In the genomic region with DNA sequence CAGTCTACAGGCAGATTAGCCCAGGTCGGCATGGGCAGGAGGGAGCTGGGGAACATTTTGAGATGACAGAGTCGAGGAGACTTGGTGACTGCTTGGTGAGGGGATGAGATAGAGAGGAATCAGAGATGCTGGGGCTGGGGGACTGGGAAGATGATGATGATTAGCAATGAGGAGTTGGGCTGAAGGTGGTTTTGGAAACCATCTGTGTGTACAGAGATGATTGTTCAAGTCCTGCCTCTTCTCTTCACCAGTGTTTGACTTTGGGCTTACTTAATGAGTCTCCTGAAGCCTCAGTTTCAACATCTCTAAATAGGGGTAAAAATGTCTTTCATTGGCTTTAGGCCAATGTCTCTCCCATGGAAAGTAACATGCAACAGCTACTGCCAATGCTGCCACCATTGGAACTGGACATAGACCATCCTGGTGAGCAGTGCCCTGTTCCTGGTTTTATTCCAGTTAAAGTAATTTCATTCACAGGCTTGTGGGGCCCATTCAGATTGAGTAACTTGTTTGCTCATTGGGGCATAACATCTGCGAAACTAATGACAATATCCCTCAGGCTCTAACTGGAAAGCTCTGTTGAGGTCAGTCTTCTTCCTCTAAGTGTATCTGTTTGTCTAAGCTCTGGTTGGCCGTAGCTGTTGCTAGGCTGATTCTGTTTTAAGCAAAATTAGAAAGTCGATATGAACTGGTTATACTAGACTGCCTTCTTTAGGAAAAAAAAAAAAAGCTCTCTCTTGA, we compare ENCODE assay signal across 8 cellular contexts.
DNase-seq lines count a peak whose midpoint lies in the region; ATAC-seq and TF ChIP-seq lines count a peak whose summit lies in the region.

No MANE protein-coding gene starts in this region.

- ATAC-seq in SK-N-SH treated with all-trans-retinoic acid at 6 μM for 48 hours: peak; percentile 47; the same call in 2 of the 3 replicates
- peak in 7 of 8 donors; percentile 41 to 63 (median 52) for ATAC-seq in heart right ventricle
- peak; percentile 66 for ATAC-seq in stimulated activated effector memory CD8-positive, alpha-beta T cell treated with anti-CD3 and anti-CD28 coated beads, Interleukin-12 subunit alpha, Interleukin-12 subunit beta, amount 100 ng/mL, for 72 hours
- ATAC-seq in HG03097 (IDR thresholded peaks at IDR 0.05; ENCODE audit: low FRiP score, unreplicated experiment): no peak

- H3K4me3 ChIP-seq in heart right ventricle: no peak overlapping the region

- H3K27me3 Mint-ChIP-seq in HFFc6 (ENCODE audit: insufficient read depth): no peaks in the 10 kb centered on the region; the same call in 1 of the 2 replicates

- no peak for TF ChIP-seq CTCF in HFFc6 (IDR thresholded peaks at IDR 0.05)
- TF ChIP-seq CTCF in heart right ventricle (IDR thresholded peaks at IDR 0.05): peak in 1 of 9 donors; percentile 5

- peak; percentile 90 for DNase-seq in HFFc6
- peak in 1 of 2 donors; percentile 60 for DNase-seq in heart right ventricle
- DNase-seq in stimulated activated effector memory CD8-positive, alpha-beta T cell treated with anti-CD3 and anti-CD28 coated beads, Interleukin-12 subunit alpha, Interleukin-12 subunit beta, amount 100 ng/mL, for 72 hours (ENCODE audit: low spot score in 2 of 2): no peak
- DNase-seq in NCI-H187 (lab: John Stamatoyannopoulos, UW): no peak
- DNase-seq in NCI-H128 (lab: John Stamatoyannopoulos, UW; ENCODE audit: unreplicated experiment): no peak
- no peak for DNase-seq in stimulated activated CD4-positive, alpha-beta T cell treated with anti-CD3 and anti-CD28 coated beads, Interleukin-4, amount 100 ng/mL, for 24 hours

- intact Hi-C loops in heart right ventricle (cut with DNase I): loop anchor here in 6 of 10 donors (2.0 to 10.0 kb wide), 9 partner anchors 45 to 145 kb away; partner anchors contain the start of gene SESN1 (in 1 of the 6)

- peak overlapping the region; percentile 99 for H3K27ac Mint-ChIP-seq in HFFc6
- no peak overlapping the region for H3K27ac Mint-ChIP-seq in stimulated activated effector memory CD8-positive, alpha-beta T cell treated with anti-CD3 and anti-CD28 coated beads, Interleukin-12 subunit alpha, Interleukin-12 subunit beta, amount 100 ng/mL, for 72 hours

- peak overlapping the region; percentile 84 to 98 (median 92) for H3K27ac ChIP-seq in heart right ventricle

- H3K9me3 ChIP-seq in heart right ventricle: no peaks in the 10 kb centered on the region

- peak overlapping the region; percentile 87 for H3K4me3 Mint-ChIP-seq in HFFc6
- no peak overlapping the region for H3K4me3 Mint-ChIP-seq in stimulated activated effector memory CD8-positive, alpha-beta T cell treated with anti-CD3 and anti-CD28 coated beads, Interleukin-12 subunit alpha, Interleukin-12 subunit beta, amount 100 ng/mL, for 72 hours

- H3K36me3 Mint-ChIP-seq in HFFc6 (ENCODE audit: low read depth): no peaks in the 10 kb centered on the region
- no peaks in the 10 kb centered on the region for H3K36me3 Mint-ChIP-seq in stimulated activated effector memory CD8-positive, alpha-beta T cell treated with anti-CD3 and anti-CD28 coated beads, Interleukin-12 subunit alpha, Interleukin-12 subunit beta, amount 100 ng/mL, for 72 hours

- H3K4me1 Mint-ChIP-seq in HFFc6 (ENCODE audit: low read depth): peaks cover 48% of the 10 kb centered on the region
- peaks cover 19% of the 10 kb centered on the region for H3K4me1 Mint-ChIP-seq in stimulated activated effector memory CD8-positive, alpha-beta T cell treated with anti-CD3 and anti-CD28 coated beads, Interleukin-12 subunit alpha, Interleukin-12 subunit beta, amount 100 ng/mL, for 72 hours

- WGBS in heart right ventricle, 2 donors: 19 to 26% methylated on average over 5 of the region's 5 CpGs

- no peaks in the 10 kb centered on the region for H3K27me3 ChIP-seq in heart right ventricle

- H3K9me3 Mint-ChIP-seq in HFFc6: no peaks in the 10 kb centered on the region
- no peaks in the 10 kb centered on the region for H3K9me3 Mint-ChIP-seq in stimulated activated effector memory CD8-positive, alpha-beta T cell treated with anti-CD3 and anti-CD28 coated beads, Interleukin-12 subunit alpha, Interleukin-12 subunit beta, amount 100 ng/mL, for 72 hours

- peaks cover 31 to 85% (median 69%) of the 10 kb centered on the region in 9 donors for H3K4me1 ChIP-seq in heart right ventricle

- no peaks in the 10 kb centered on the region for H3K36me3 ChIP-seq in heart right ventricle

TF ChIP-seq in SK-N-SH treated with all-trans-retinoic acid at 6 μM for 48 hours, 23 proteins besides CTCF, POLR2A, EP300 and RAD21:
- no peak for TF ChIP-seq BACH2 (CRISPR knock-in tag; IDR thresholded peaks at IDR 0.05; ENCODE audit: borderline replicate concordance)
- TF ChIP-seq ZFP30 (CRISPR knock-in tag; IDR thresholded peaks at IDR 0.05): no peak
- TF ChIP-seq OSR1 (CRISPR knock-in tag; IDR thresholded peaks at IDR 0.05): no peak
- TF ChIP-seq, protein P1, sequence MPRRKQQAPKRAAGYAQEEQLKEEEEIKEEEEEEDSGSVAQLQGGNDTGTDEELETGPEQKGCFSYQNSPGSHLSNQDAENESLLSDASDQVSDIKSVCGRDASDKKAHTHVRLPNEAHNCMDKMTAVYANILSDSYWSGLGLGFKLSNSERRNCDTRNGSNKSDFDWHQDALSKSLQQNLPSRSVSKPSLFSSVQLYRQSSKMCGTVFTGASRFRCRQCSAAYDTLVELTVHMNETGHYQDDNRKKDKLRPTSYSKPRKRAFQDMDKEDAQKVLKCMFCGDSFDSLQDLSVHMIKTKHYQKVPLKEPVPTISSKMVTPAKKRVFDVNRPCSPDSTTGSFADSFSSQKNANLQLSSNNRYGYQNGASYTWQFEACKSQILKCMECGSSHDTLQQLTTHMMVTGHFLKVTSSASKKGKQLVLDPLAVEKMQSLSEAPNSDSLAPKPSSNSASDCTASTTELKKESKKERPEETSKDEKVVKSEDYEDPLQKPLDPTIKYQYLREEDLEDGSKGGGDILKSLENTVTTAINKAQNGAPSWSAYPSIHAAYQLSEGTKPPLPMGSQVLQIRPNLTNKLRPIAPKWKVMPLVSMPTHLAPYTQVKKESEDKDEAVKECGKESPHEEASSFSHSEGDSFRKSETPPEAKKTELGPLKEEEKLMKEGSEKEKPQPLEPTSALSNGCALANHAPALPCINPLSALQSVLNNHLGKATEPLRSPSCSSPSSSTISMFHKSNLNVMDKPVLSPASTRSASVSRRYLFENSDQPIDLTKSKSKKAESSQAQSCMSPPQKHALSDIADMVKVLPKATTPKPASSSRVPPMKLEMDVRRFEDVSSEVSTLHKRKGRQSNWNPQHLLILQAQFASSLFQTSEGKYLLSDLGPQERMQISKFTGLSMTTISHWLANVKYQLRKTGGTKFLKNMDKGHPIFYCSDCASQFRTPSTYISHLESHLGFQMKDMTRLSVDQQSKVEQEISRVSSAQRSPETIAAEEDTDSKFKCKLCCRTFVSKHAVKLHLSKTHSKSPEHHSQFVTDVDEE (CRISPR knock-in tag; IDR thresholded peaks at IDR 0.05): no peak
- TF ChIP-seq ARNTL (CRISPR knock-in tag; IDR thresholded peaks at IDR 0.05; ENCODE audit: borderline replicate concordance, low read depth): no peak
- TF ChIP-seq TCF4 (CRISPR knock-in tag; IDR thresholded peaks at IDR 0.05; ENCODE audit: borderline replicate concordance): peak; percentile 34; the same call in 1 of the 2 replicates
- TF ChIP-seq, protein P2, sequence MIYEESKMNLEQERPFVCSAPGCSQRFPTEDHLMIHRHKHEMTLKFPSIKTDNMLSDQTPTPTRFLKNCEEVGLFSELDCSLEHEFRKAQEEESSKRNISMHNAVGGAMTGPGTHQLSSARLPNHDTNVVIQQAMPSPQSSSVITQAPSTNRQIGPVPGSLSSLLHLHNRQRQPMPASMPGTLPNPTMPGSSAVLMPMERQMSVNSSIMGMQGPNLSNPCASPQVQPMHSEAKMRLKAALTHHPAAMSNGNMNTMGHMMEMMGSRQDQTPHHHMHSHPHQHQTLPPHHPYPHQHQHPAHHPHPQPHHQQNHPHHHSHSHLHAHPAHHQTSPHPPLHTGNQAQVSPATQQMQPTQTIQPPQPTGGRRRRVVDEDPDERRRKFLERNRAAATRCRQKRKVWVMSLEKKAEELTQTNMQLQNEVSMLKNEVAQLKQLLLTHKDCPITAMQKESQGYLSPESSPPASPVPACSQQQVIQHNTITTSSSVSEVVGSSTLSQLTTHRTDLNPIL (CRISPR knock-in tag; IDR thresholded peaks at IDR 0.05; ENCODE audit: low read depth): no peak
